ENCODE assay signal across 16 cellular contexts in genomic region chr15:63999177-63999576, GRCh38. TPM values are rescaled to one million over a fixed set of nuclear protein-coding genes. Genes with fewer than 3 reads are reported as not detected.
DNase-seq lines count a peak whose midpoint lies in the region; ATAC-seq, FAIRE-seq and TF ChIP-seq lines count a peak whose summit lies in the region.
"Had no signal": no experiment of that assay in that cellular context is flagged by ENCODE, and none has a peak within 500 bp of the region (broad histone marks: within the 10 kb centered on the region; RNA-seq: fewer than 3 reads in every experiment).

No MANE protein-coding gene starts in this region.

- H3K4me2 ChIP-seq in BLaER1: peak overlapping the region; percentile 73
- no peak overlapping the region for H3K4me2 ChIP-seq in H1 (ENCODE audit: insufficient read depth in 1 of 2, low read depth in 2 of 2, low read length in 2 of 2)

- H3K23ac ChIP-seq in H1 (ENCODE audit: insufficient read length): no peak overlapping the region

- CTCF ChIA-PET in H1 (lab: Charles Lee; ENCODE audit: partially characterized antibody): interaction anchor here (0.6 to 1.7 kb wide), 7 partner anchors 11 to 82 kb away, joined by 3 to 5 read pairs (median 3); partner anchors contain the start of gene DAPK2

- H3K27ac ChIP-seq in BLaER1 (no peak overlapping the region), H1 (ENCODE audit: low read depth, low read length) (no peak overlapping the region)
- H3K27ac ChIP-seq: parathyroid adenoma had no signal

- no peak for TF ChIP-seq EP300 in H1 (IDR thresholded peaks at IDR 0.05; ENCODE audit: borderline replicate concordance in 1 of 2, low read depth in 2 of 2, low read length in 2 of 2)

- no peak overlapping the region for H2BK5ac ChIP-seq in H1 (ENCODE audit: low read depth, low read length)

- 75% methylated on average over 3 of the region's 3 CpGs; no CpG with 5 or more reads in 1 of the 2 experiments for WGBS in H1 (ENCODE audit: extremely low coverage in 1 of 2, insufficient coverage in 1 of 2, insufficient read length in 1 of 2, insufficient replicate concordance in 2 of 2, low coverage in 1 of 2, low lambda C conversion rate in 2 of 2, missing lambda C conversion rate in 1 of 2), 2 experiments

- H3K56ac ChIP-seq in H1 (replicated peaks; ENCODE audit: insufficient read length, low read depth, low read length): no peak overlapping the region

- no peak for FAIRE-seq in H1 (lab: Jason Lieb, UNC)

- H2AK5ac ChIP-seq in H1 (ENCODE audit: low read depth, low read length): no peak overlapping the region

- H2BK120ac ChIP-seq in H1 (replicated peaks; ENCODE audit: low read depth, low read length): no peak overlapping the region

- no peak overlapping the region for H2BK12ac ChIP-seq in H1 (ENCODE audit: low read depth, low read length)

- ATAC-seq in HG02981 (IDR thresholded peaks at IDR 0.05; ENCODE audit: unreplicated experiment): no peak

- TF ChIP-seq CTCF in H1 (IDR thresholded peaks at IDR 0.05; ENCODE audit: control extremely low read depth in 1 of 3, insufficient read depth in 1 of 3, low read depth in 1 of 3, low read length in 3 of 3): no peak
- no peak for TF ChIP-seq CTCF in neural crest cell (conservative IDR thresholded peaks at IDR 0.05)

- no peaks in the 10 kb centered on the region for H3K36me3 Mint-ChIP-seq in neural crest cell (ENCODE audit: low read depth)
- H3K36me3 Mint-ChIP-seq: activated CD4-positive, alpha-beta memory T cell treated with anti-CD3 and anti-CD28 coated beads for 36 hours; brain had no signal

- no peak overlapping the region for H3K4me3 ChIP-seq in BLaER1
- H3K4me3 ChIP-seq in MG63: no peak overlapping the region
- no peak overlapping the region for H3K4me3 ChIP-seq in H1 (ENCODE audit: extremely low read depth in 1 of 4, insufficient read depth in 2 of 4, low read depth in 3 of 4, low read length in 4 of 4)

- no peak overlapping the region for H4K5ac ChIP-seq in H1 (ENCODE audit: insufficient read length, low read depth, low read length)

- H3K4ac ChIP-seq in H1 (replicated peaks; ENCODE audit: insufficient read length, low read depth, low read length): no peak overlapping the region

- POLR2A ChIA-PET in H1 (lab: Charles Lee; ENCODE audit: partially characterized antibody): interaction anchor here (1.4 kb wide), 1 partner anchor 9 kb away, joined by 3 read pairs; no protein-coding TSS in a partner anchor

- peak overlapping the region; percentile 36 for H3K27ac Mint-ChIP-seq in neural crest cell (ENCODE audit: unreplicated experiment)
- H3K27ac Mint-ChIP-seq: activated CD4-positive, alpha-beta memory T cell treated with anti-CD3 and anti-CD28 coated beads for 36 hours; brain; stimulated activated naive B cell treated with anti-CD40 and anti-IgM and Interleukin-4, amounts not matched to agents 10 μg/mL and 1 μg/mL and 100 μg/mL, for 72 hours had no signal

- no peak overlapping the region for H3K18ac ChIP-seq in H1 (ENCODE audit: extremely low read depth, low read length)

- in situ Hi-C loops in G401 (cut with HindIII; ENCODE audit: low sequenced_read_pairs): no loop called here

- H3K36me3 ChIP-seq in BLaER1 (no peaks in the 10 kb centered on the region), MG63 (no peaks in the 10 kb centered on the region), H1 (ENCODE audit: control insufficient read depth in 2 of 4, insufficient read depth in 4 of 4, low read length in 3 of 4) (no peaks in the 10 kb centered on the region)

- H3K9me3 ChIP-seq in BLaER1 (no peaks in the 10 kb centered on the region), MG63 (no peaks in the 10 kb centered on the region), H1 (ENCODE audit: insufficient read depth in 2 of 2, low read depth in 1 of 2, low read length in 1 of 2) (no peaks in the 10 kb centered on the region)

- no peaks in the 10 kb centered on the region for H3K27me3 Mint-ChIP-seq in neural crest cell (ENCODE audit: low read depth)
- H3K27me3 Mint-ChIP-seq: activated CD4-positive, alpha-beta memory T cell treated with anti-CD3 and anti-CD28 coated beads for 36 hours had no signal

- no peak overlapping the region; the same call in 1 of the 2 replicates for H4K8ac ChIP-seq in H1 (ENCODE audit: extremely low read depth, insufficient read depth, low read length)

- 0 out of 2 replicates have a peak overlapping the region, but pooled peaks have one; percentile 12 for H2AFZ ChIP-seq in H1 (ENCODE audit: low read length)
- H2AFZ ChIP-seq: parathyroid adenoma had no signal

- H3K79me2 ChIP-seq in H1 (ENCODE audit: control insufficient read depth in 1 of 2, insufficient read depth in 2 of 2, low read length in 2 of 2): no peaks in the 10 kb centered on the region
- H3K79me2 ChIP-seq: parathyroid adenoma had no signal

- H4K91ac ChIP-seq in H1 (replicated peaks; ENCODE audit: insufficient read length, low read length): no peak overlapping the region

- H3K14ac ChIP-seq in H1 (ENCODE audit: insufficient read length): no peak overlapping the region

- no peak overlapping the region for H3K4me3 Mint-ChIP-seq in neural crest cell
- H3K4me3 Mint-ChIP-seq: activated CD4-positive, alpha-beta memory T cell treated with anti-CD3 and anti-CD28 coated beads for 36 hours; brain; stimulated activated naive B cell treated with anti-CD40 and anti-IgM and Interleukin-4, amounts not matched to agents 10 μg/mL and 1 μg/mL and 100 μg/mL, for 72 hours had no signal

- no peak overlapping the region for H2BK20ac ChIP-seq in H1 (ENCODE audit: low read length)

- peaks cover 3% of the 10 kb centered on the region; the same call in 1 of the 2 replicates for H3K23me2 ChIP-seq in H1 (ENCODE audit: low read depth, low read length)

- H2BK15ac ChIP-seq in H1 (ENCODE audit: low read length): no peak overlapping the region

- H3K4me1 Mint-ChIP-seq in neural crest cell: peaks cover 10% of the 10 kb centered on the region

- no peak for TF ChIP-seq POLR2A in H1 (IDR thresholded peaks at IDR 0.05; ENCODE audit: control extremely low read depth in 1 of 2, low read depth in 2 of 2, low read length in 2 of 2)

- H3K27me3 ChIP-seq in BLaER1 (no peaks in the 10 kb centered on the region), MG63 (no peaks in the 10 kb centered on the region), H1 (replicated peaks in 1 of 4; ENCODE audit: control insufficient read depth in 3 of 4, extremely low read depth in 1 of 4, insufficient read depth in 3 of 4, low read length in 3 of 4) (no peaks in the 10 kb centered on the region)

- H3K9ac ChIP-seq in BLaER1: no peak overlapping the region
- H3K9ac ChIP-seq in H1 (replicated peaks in 1 of 4; ENCODE audit: extremely low read depth in 1 of 4, low read depth in 3 of 4, low read length in 3 of 4): no peak overlapping the region; a peak in 1 of 7 replicates
- H3K9ac ChIP-seq: parathyroid adenoma had no signal

- no peaks in the 10 kb centered on the region for H3K9me3 Mint-ChIP-seq in neural crest cell
- H3K9me3 Mint-ChIP-seq: activated CD4-positive, alpha-beta memory T cell treated with anti-CD3 and anti-CD28 coated beads for 36 hours; brain; effector memory CD8-positive, alpha-beta T cell; stimulated activated naive B cell treated with anti-CD40 and anti-IgM and Interleukin-4, amounts not matched to agents 10 μg/mL and 1 μg/mL and 100 μg/mL, for 72 hours had no signal

- DNase-seq in MG63 (peak; percentile 28), H1 (ENCODE audit: low read depth in 1 of 2, low spot score in 2 of 2) (no peak), neural crest cell (ENCODE audit: low read depth, low spot score) (no peak), LoVo (ENCODE audit: low spot score) (no peak), G401 (ENCODE audit: low spot score) (no peak)
- no peak for DNase-seq in activated CD4-positive, alpha-beta T cell treated with anti-CD3 and anti-CD28 coated beads for 1 hour
- DNase-seq: activated CD4-positive, alpha-beta memory T cell treated with anti-CD3 and anti-CD28 coated beads for 36 hours; activated gamma-delta T cell; effector memory CD8-positive, alpha-beta T cell; NCI-H2171 treated with DMSO at 0.1 percent for 48 hours; stimulated activated naive B cell treated with anti-CD40 and anti-IgM and Interleukin-4, amounts not matched to agents 10 μg/mL and 1 μg/mL and 100 μg/mL, for 72 hours; T-helper 9 cell had no signal

- no peaks in the 10 kb centered on the region for H4K20me1 ChIP-seq in BLaER1
- H4K20me1 ChIP-seq in H1 (replicated peaks in 1 of 2; ENCODE audit: control insufficient read depth in 1 of 2, insufficient read depth in 2 of 2, low read length in 2 of 2): no peaks in the 10 kb centered on the region

- TF ChIP-seq RAD21 in H1 (IDR thresholded peaks at IDR 0.05 in 1 of 2, conservative IDR thresholded peaks at IDR 0.05 in 1 of 2; ENCODE audit: low read depth in 2 of 2, low read length in 2 of 2): no peak

- no peaks in the 10 kb centered on the region for H3K79me1 ChIP-seq in H1 (ENCODE audit: low read depth, low read length)

- peaks cover 28% of the 10 kb centered on the region for H3K4me1 ChIP-seq in BLaER1
- H3K4me1 ChIP-seq in H1 (replicated peaks in 1 of 4; ENCODE audit: control insufficient read depth in 3 of 4, insufficient read depth in 4 of 4, low read length in 3 of 4): no peaks in the 10 kb centered on the region
- H3K4me1 ChIP-seq: parathyroid adenoma had no signal

TF ChIP-seq in H1, 55 proteins besides CTCF, POLR2A, EP300 and RAD21 (continues in another document):
- TF ChIP-seq RNF2 (IDR thresholded peaks at IDR 0.05; ENCODE audit: borderline replicate concordance, low read depth, low read length, missing control alignments, poor library complexity, severe bottlenecking) (no peak), POU5F1 (IDR thresholded peaks at IDR 0.05; ENCODE audit: low read depth, low read length) (no peak), GABPA (IDR thresholded peaks at IDR 0.05; ENCODE audit: borderline replicate concordance, insufficient read depth, low read length) (no peak), JUN (IDR thresholded peaks at IDR 0.05; ENCODE audit: low read depth, low read length) (no peak), TBP (IDR thresholded peaks at IDR 0.05; ENCODE audit: low read depth, low read length) (no peak)

RNA-seq across cellular contexts. Expression of gene DAPK2, which starts 47.1 kb away (rescaled TPM):
- 1.3 and 3.5 TPM in 2 replicates for total RNA-seq in MG63 (2014; rRNA removed; shearing (Covaris generic); ENCODE audit: low replicate concordance)
- 2.2 and 2.9 TPM in 2 replicates for total RNA-seq in H1 (2021; fragmentation: NEBNext Ultra II Directional; extraction: Animal tissue kit (Norgen Biotek cat#: 25700))
- polyA plus RNA-seq in H1 (2011; rRNA removed): 1.8 and 2.4 TPM in 2 replicates
- polyA plus RNA-seq in H1 (2011; cell fraction: cytosol; rRNA removed): 1.8 TPM
- polyA plus RNA-seq in H1 (2011; cell fraction: nucleus; rRNA removed): 3.4 TPM
- polyA plus RNA-seq in H1 (2012, experiment 1 of 2): 1.2 to 2.1 TPM (median 1.8 TPM) in 4 replicates
- 0.75 TPM for polyA plus RNA-seq in H1 (2012, experiment 2 of 2)
- 0.69 TPM for polyA plus RNA-seq in H1 (2013, experiment 1 of 2)
- polyA plus RNA-seq in H1 (2013, experiment 2 of 2): 0.87 TPM
- 0.91 and 1.7 TPM in 2 replicates for polyA minus RNA-seq in H1 (2011; rRNA and poly(A)+ RNA removed)
- 2.6 TPM for polyA minus RNA-seq in H1 (2011; cell fraction: cytosol; rRNA and poly(A)+ RNA removed)
- 3.2 TPM for polyA minus RNA-seq in H1 (2011; cell fraction: nucleus; rRNA and poly(A)+ RNA removed)
- 8.5 and 8.8 TPM in 2 replicates for total RNA-seq in neural crest cell
- total RNA-seq in G401 (2014; rRNA removed; shearing (Covaris generic)): 24.4 and 26.9 TPM in 2 replicates
